Comparison of ENCODE assay signal across 16 cellular contexts in genomic region chr11:67247946-67248550, GRCh38. TPM values are rescaled to one million over a fixed set of nuclear protein-coding genes. Genes with fewer than 3 reads are reported as not detected.
DNase-seq lines count a peak whose midpoint lies in the region; ATAC-seq and TF ChIP-seq lines count a peak whose summit lies in the region.
"Had no signal": no experiment of that assay in that cellular context is flagged by ENCODE, and none has a peak within 500 bp of the region (broad histone marks: within the 10 kb centered on the region; RNA-seq: fewer than 3 reads in every experiment).

No MANE protein-coding gene starts in this region.

- no peak overlapping the region for H3K4me3 Mint-ChIP-seq in central memory CD8-positive, alpha-beta T cell
- H3K4me3 Mint-ChIP-seq in mesothelial cell of epicardium = no peak overlapping the region
- no peak overlapping the region for H3K4me3 Mint-ChIP-seq in CD4-positive, alpha-beta T cell

- intact Hi-C loops in heart right ventricle (cut with DNase I) (no loop called here), cardiac septum (cut with DNase I) (no loop called here), colonic mucosa (cut with DNase I) (no loop called here)
- intact Hi-C loops in CD4-positive, alpha-beta T cell (cut with DNase I, micrococcal nuclease) = loop anchor here in 1 of 2 experiments (10.0 kb wide), 2 partner anchors 47 to 257 kb away; partner anchors contain the start of genes CDK2AP2 and PITPNM1

- H3K27ac ChIP-seq in heart right ventricle (peak overlapping the region in 7 of 10 donors; percentile 7 to 53 (median 36)), urinary bladder (ENCODE audit: low read depth) (peak overlapping the region; percentile 30), colonic mucosa (no peak overlapping the region)
- no peak overlapping the region for H3K27ac ChIP-seq in CD4-positive, alpha-beta T cell (ENCODE audit: low read depth, low read length)
- H3K27ac ChIP-seq: brain microvascular endothelial cell, foreskin keratinocyte, HL-60, SK-N-MC had no signal

- peaks cover 50% of the 10 kb centered on the region for H3K4me1 Mint-ChIP-seq in central memory CD8-positive, alpha-beta T cell
- peaks cover 27% of the 10 kb centered on the region for H3K4me1 Mint-ChIP-seq in mesothelial cell of epicardium
- peaks cover 71% of the 10 kb centered on the region for H3K4me1 Mint-ChIP-seq in CD4-positive, alpha-beta T cell (ENCODE audit: low read depth)

- DNase-seq in heart right ventricle (no peak), cardiac septum (ENCODE audit: low spot score) (no peak), mesothelial cell of epicardium (ENCODE audit: low spot score in 2 of 2, unreplicated experiment in 2 of 2) (no peak), NCI-H748 treated with DMSO at 0.1 percent for 48 hours (lab: John Stamatoyannopoulos, UW) (no peak), colonic mucosa (no peak)
- no peak for DNase-seq in central memory CD8-positive, alpha-beta T cell (ENCODE audit: low spot score in 2 of 2)
- DNase-seq in CD4-positive, alpha-beta T cell = no peak
- DNase-seq: activated CD8-positive, alpha-beta memory T cell treated with anti-CD3 and anti-CD28 coated beads for 24 hours; activated gamma-delta T cell; brain microvascular endothelial cell; effector CD4-positive, alpha-beta T cell; NCI-H1417 treated with DMSO at 0.1 percent for 48 hours had no signal

- no peaks in the 10 kb centered on the region for H3K27me3 Mint-ChIP-seq in central memory CD8-positive, alpha-beta T cell
- H3K27me3 Mint-ChIP-seq in mesothelial cell of epicardium (ENCODE audit: low read depth) = no peaks in the 10 kb centered on the region
- no peaks in the 10 kb centered on the region for H3K27me3 Mint-ChIP-seq in CD4-positive, alpha-beta T cell

- H3K9ac ChIP-seq in colonic mucosa (ENCODE audit: low read depth in 2 of 2, low read length in 2 of 2) = no peak overlapping the region

- H3K27me3 ChIP-seq in heart right ventricle (no peaks in the 10 kb centered on the region), colonic mucosa (no peaks in the 10 kb centered on the region)
- no peaks in the 10 kb centered on the region for H3K27me3 ChIP-seq in CD4-positive, alpha-beta T cell (ENCODE audit: control insufficient read depth, insufficient read depth, low read length)
- H3K27me3 ChIP-seq: brain microvascular endothelial cell, foreskin keratinocyte had no signal

- H3K9me3 Mint-ChIP-seq in central memory CD8-positive, alpha-beta T cell = no peaks in the 10 kb centered on the region
- H3K9me3 Mint-ChIP-seq in mesothelial cell of epicardium = no peaks in the 10 kb centered on the region
- H3K9me3 Mint-ChIP-seq in CD4-positive, alpha-beta T cell = no peaks in the 10 kb centered on the region

- H3K36me3 Mint-ChIP-seq in central memory CD8-positive, alpha-beta T cell (ENCODE audit: insufficient read depth) = peaks cover 95% of the 10 kb centered on the region
- H3K36me3 Mint-ChIP-seq in mesothelial cell of epicardium = peaks cover 58% of the 10 kb centered on the region
- peaks cover 100% of the 10 kb centered on the region for H3K36me3 Mint-ChIP-seq in CD4-positive, alpha-beta T cell (ENCODE audit: low read depth)

- H3K27ac Mint-ChIP-seq in central memory CD8-positive, alpha-beta T cell (ENCODE audit: low read depth) = peak overlapping the region; percentile 75
- peak overlapping the region; percentile 97 for H3K27ac Mint-ChIP-seq in mesothelial cell of epicardium
- no peak overlapping the region for H3K27ac Mint-ChIP-seq in CD4-positive, alpha-beta T cell

- TF ChIP-seq CTCF in heart right ventricle (IDR thresholded peaks at IDR 0.05) = no peak
- no peak for TF ChIP-seq CTCF in mesothelial cell of epicardium (IDR thresholded peaks at IDR 0.05; ENCODE audit: unreplicated experiment)
- TF ChIP-seq CTCF in colonic mucosa (IDR thresholded peaks at IDR 0.05) = no peak
- TF ChIP-seq CTCF in CD4-positive, alpha-beta T cell (IDR thresholded peaks at IDR 0.05) = no peak

- H3K9me3 ChIP-seq in heart right ventricle (no peaks in the 10 kb centered on the region), colonic mucosa (no peaks in the 10 kb centered on the region)
- no peaks in the 10 kb centered on the region for H3K9me3 ChIP-seq in CD4-positive, alpha-beta T cell (ENCODE audit: control insufficient read depth, low read length)

- ATAC-seq in heart right ventricle = no peak
- no peak for ATAC-seq in central memory CD8-positive, alpha-beta T cell (replicated peaks; ENCODE audit: extremely low read depth, poor library complexity, severe bottlenecking)
- ATAC-seq in CD4-positive, alpha-beta T cell (ENCODE audit: poor library complexity) = no peak

- H3K4me3 ChIP-seq in heart right ventricle = no peak overlapping the region
- no peak overlapping the region for H3K4me3 ChIP-seq in urinary bladder (ENCODE audit: low read depth, low read length)
- H3K4me3 ChIP-seq in colonic mucosa = no peak overlapping the region
- H3K4me3 ChIP-seq: SK-N-MC had no signal

- H3K36me3 ChIP-seq in heart right ventricle (peaks cover 0 to 100% (median 95%) of the 10 kb centered on the region in 9 donors), urinary bladder (ENCODE audit: insufficient read depth) (peaks cover 5% of the 10 kb centered on the region), colonic mucosa (peaks cover 53% of the 10 kb centered on the region)

- WGBS in heart right ventricle, 2 donors = 82 to 91% methylated on average over 5 of the region's 5 CpGs
- 84% methylated on average over 5 of the region's 5 CpGs for WGBS in urinary bladder

- H3K4me1 ChIP-seq in heart right ventricle (peaks cover 2 to 43% (median 28%) of the 10 kb centered on the region in 9 donors), urinary bladder (ENCODE audit: insufficient read depth) (no peaks in the 10 kb centered on the region), colonic mucosa (no peaks in the 10 kb centered on the region)

- CTCF ChIA-PET in CD4-positive, alpha-beta T cell (lab: Charles Lee) = interaction anchor here (1.0 kb wide), 1 partner anchor 69 kb away, joined by 4 read pairs; no protein-coding TSS in a partner anchor

- POLR2A ChIA-PET in CD4-positive, alpha-beta T cell (lab: Charles Lee) = interaction anchor here (1.0 kb wide), 1 partner anchor 8 kb away, joined by 7 read pairs; no protein-coding TSS in a partner anchor

RNA-seq across cellular contexts. Expression of gene GRK2, which starts 18.2 kb away (rescaled TPM):
- total RNA-seq in heart right ventricle (10 to 100 TPM; 34.2 to 60.9 (median 44.0) TPM), cardiac septum (43.1 TPM), mesothelial cell of epicardium (46.4 to 48.4 TPM (median 46.5 TPM) in 3 replicates), urinary bladder (21.1 TPM), colonic mucosa (100 to 1,000 TPM; 108 to 137 TPM)
- polyA plus RNA-seq in heart right ventricle (10 to 100 TPM; 48.0 to 65.0 TPM), urinary bladder (66.3 TPM)
- 100 to 1,000 TPM; 309 to 325 TPM for total RNA-seq in CD4-positive, alpha-beta T cell

RNA-seq across cellular contexts. Expression of gene ANKRD13D, which starts 41.1 kb away (rescaled TPM):
- total RNA-seq in heart right ventricle (10 to 100 TPM in 6 of 10 donors, 1 to 10 TPM in 4; 7.9 to 21.0 (median 12.3) TPM), cardiac septum (20.0 TPM), mesothelial cell of epicardium (71.3 to 78.5 TPM (median 76.5 TPM) in 3 replicates), urinary bladder (25.2 TPM), colonic mucosa (10 to 100 TPM; 18.8 to 39.5 TPM)
- polyA plus RNA-seq in heart right ventricle (10 to 100 TPM; 14.2 to 39.4 TPM), urinary bladder (44.0 TPM)
- 100 to 1,000 TPM; 160 to 161 TPM for total RNA-seq in CD4-positive, alpha-beta T cell

RNA-seq across cellular contexts. Expression of gene SSH3, which starts 55.3 kb away (rescaled TPM):
- total RNA-seq in heart right ventricle = 10 to 100 TPM; 11.9 to 21.2 (median 15.6) TPM
- 10 to 100 TPM in 1 of 2 donors, 1 to 10 TPM in 1; 7.8 to 15.5 TPM for polyA plus RNA-seq in heart right ventricle
- 22.3 TPM for total RNA-seq in cardiac septum
- 50.4 to 59.0 TPM (median 55.4 TPM) in 3 replicates for total RNA-seq in mesothelial cell of epicardium
- 23.6 TPM for total RNA-seq in urinary bladder
- 52.7 TPM for polyA plus RNA-seq in urinary bladder
- 10 to 100 TPM; 69.7 to 81.7 TPM for total RNA-seq in colonic mucosa
- 1 to 10 TPM; 8.5 to 8.8 TPM for total RNA-seq in CD4-positive, alpha-beta T cell

Comparison
In these comparisons a context has a peak if more than half of its experiments do, and no peak if none do; other contexts are left out.
1. H3K27ac ChIP-seq: peak in heart right ventricle (7 of 10) and urinary bladder (single experiment); none in colonic mucosa (single experiment) and CD4-positive, alpha-beta T cell (single experiment).